In the genomic region with DNA sequence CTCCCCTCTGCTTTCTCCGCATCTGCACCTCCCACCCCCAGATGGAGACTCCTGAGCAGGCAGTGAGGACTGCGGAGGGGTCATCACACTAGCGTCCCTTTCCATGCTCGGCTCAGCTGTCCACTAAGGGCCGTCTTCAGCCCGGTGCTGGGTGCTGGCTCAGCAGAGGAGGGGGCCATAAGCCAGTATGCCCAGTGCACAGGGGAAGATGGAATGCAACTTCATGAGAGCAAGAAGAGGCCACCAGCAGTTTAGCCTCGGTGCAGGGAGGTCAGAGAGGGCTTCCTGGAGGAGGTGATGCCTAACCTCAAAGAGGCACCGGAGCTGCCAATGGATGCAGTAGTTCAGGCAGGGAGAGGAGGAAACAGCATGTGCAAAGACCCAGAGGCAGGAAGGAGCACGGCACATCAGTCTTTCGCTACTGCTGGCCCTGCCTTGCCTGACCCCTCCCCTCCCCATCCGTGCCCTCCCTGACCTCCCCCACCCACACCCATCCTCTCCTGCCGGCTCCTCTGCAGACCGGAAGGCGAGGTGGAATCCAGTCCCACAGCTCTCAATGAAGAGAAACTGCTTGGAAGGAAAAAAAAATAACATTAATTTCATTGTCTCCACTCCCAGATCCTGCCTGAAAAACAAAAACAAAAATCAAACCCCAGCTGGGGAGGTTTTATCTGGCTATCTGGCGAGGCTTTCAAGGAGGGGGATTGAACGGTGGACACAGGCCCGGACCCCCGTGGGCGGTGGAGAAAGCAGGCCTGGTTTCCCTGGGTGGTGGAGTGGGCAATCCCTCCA, we compare ENCODE assay signal across 1 cellular context.
TF ChIP-seq lines count a peak whose summit lies in the region.

No MANE protein-coding gene starts in this region.

TF ChIP-seq in endothelial cell of umbilical vein, 7 proteins besides CTCF, POLR2A, EP300 and RAD21:
- peak; percentile 90 for TF ChIP-seq MYC (IDR thresholded peaks at IDR 0.05; ENCODE audit: low read depth, low read length)
- no peak for TF ChIP-seq POLR2AphosphoS5 (IDR thresholded peaks at IDR 0.05; ENCODE audit: insufficient read depth, low read depth, low read length)
